In the genomic region with DNA sequence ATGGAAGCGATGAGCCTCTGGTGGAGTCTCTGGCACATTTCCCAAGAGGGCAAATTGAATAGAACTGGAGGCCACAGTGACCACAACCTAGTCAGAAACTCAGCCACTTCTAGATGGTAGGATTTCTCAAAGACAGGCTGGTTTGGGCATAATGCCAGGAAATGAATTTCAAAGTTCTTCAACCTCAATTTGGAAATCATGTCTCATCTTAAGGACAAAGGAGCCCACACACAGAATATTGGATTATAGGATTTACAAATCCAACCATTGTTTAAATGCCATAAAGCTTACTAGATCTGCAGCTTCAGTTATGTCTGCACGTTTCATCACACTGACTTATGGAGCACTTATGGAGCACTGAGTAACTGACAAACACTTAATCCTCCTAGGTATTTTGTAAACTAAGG, we compare ENCODE assay signal across 14 cellular contexts.
DNase-seq lines count a peak whose midpoint lies in the region; ATAC-seq, FAIRE-seq and TF ChIP-seq lines count a peak whose summit lies in the region.
"Had no signal": no experiment of that assay in that cellular context is flagged by ENCODE, and none has a peak within 500 bp of the region (broad histone marks: within the 10 kb centered on the region; RNA-seq: fewer than 3 reads in every experiment).

No MANE protein-coding gene starts in this region.

- H3K9me3 ChIP-seq in fibroblast of lung (ENCODE audit: control insufficient read depth, insufficient read depth, low read depth, low read length): no peaks in the 10 kb centered on the region
- H3K9me3 ChIP-seq in stomach: no peaks in the 10 kb centered on the region

- DNase-seq in HCEC 1CT (peak; percentile 99), RCC 7860 (ENCODE audit: low spot score) (peak; percentile 80), fibroblast of lung (ENCODE audit: low read depth in 2 of 2) (peak; percentile 95 to 96), stomach (no peak), NCI-H1694 (lab: John Stamatoyannopoulos, UW) (no peak), NCI-H187 treated with DMSO at 0.1 percent for 48 hours (lab: John Stamatoyannopoulos, UW) (no peak)
- DNase-seq in stimulated activated effector memory CD8-positive, alpha-beta T cell treated with anti-CD3 and anti-CD28 coated beads, Interleukin-12 subunit alpha, Interleukin-12 subunit beta, amount 100 ng/mL, for 72 hours (ENCODE audit: low spot score in 2 of 2): no peak
- DNase-seq: activated CD4-positive, CD25-positive, alpha-beta regulatory T cell treated with anti-CD3 and anti-CD28 coated beads, Interleukin-2, amount 50 U/mL, for 72 hours; activated naive CD4-positive, alpha-beta T cell treated with anti-CD3 and anti-CD28 coated beads, Interleukin-2, amount 10 ng/mL, durations not matched to agents 7 days and 5 days; KBM-7; NK-92 treated with Interleukin-12 subunit alpha and Interleukin-12 subunit beta, amount 100 ng/mL, for 24 hours; stimulated activated CD4-positive, alpha-beta T cell treated with anti-CD3 and anti-CD28 coated beads, Interleukin-12 subunit alpha, Interleukin-12 subunit beta, amount 100 ng/mL, for 4 hours had no signal

- peak overlapping the region; percentile 17 for H3K4me2 ChIP-seq in fibroblast of lung (ENCODE audit: extremely low read depth, insufficient read depth, low read length)

- no peak overlapping the region for H3K4me3 ChIP-seq in fibroblast of lung (replicated peaks in 1 of 4; ENCODE audit: control extremely low read depth in 1 of 4, insufficient read depth in 1 of 4, low read depth in 3 of 4, low read length in 4 of 4)
- H3K4me3 ChIP-seq in stomach: no peak overlapping the region
- H3K4me3 ChIP-seq: lung had no signal

- intact Hi-C loops in stomach (cut with DNase I; ENCODE audit: low total_unique reads): no loop called here

- H3K27ac Mint-ChIP-seq in stimulated activated effector memory CD8-positive, alpha-beta T cell treated with anti-CD3 and anti-CD28 coated beads, Interleukin-12 subunit alpha, Interleukin-12 subunit beta, amount 100 ng/mL, for 72 hours: no peak overlapping the region
- H3K27ac Mint-ChIP-seq: activated naive CD4-positive, alpha-beta T cell treated with anti-CD3 and anti-CD28 coated beads, Interleukin-2, amount 10 ng/mL, durations not matched to agents 7 days and 5 days had no signal

- no peak for ATAC-seq in GM19455 (IDR thresholded peaks at IDR 0.05; ENCODE audit: unreplicated experiment)
- no peak for ATAC-seq in stimulated activated effector memory CD8-positive, alpha-beta T cell treated with anti-CD3 and anti-CD28 coated beads, Interleukin-12 subunit alpha, Interleukin-12 subunit beta, amount 100 ng/mL, for 72 hours

- H3K79me2 ChIP-seq in fibroblast of lung (ENCODE audit: control insufficient read depth, insufficient read depth, low read length): no peaks in the 10 kb centered on the region

- no peak overlapping the region for H3K9ac ChIP-seq in fibroblast of lung (ENCODE audit: insufficient read depth, low read length)

- no peaks in the 10 kb centered on the region for H3K36me3 Mint-ChIP-seq in stimulated activated effector memory CD8-positive, alpha-beta T cell treated with anti-CD3 and anti-CD28 coated beads, Interleukin-12 subunit alpha, Interleukin-12 subunit beta, amount 100 ng/mL, for 72 hours
- H3K36me3 Mint-ChIP-seq: activated naive CD4-positive, alpha-beta T cell treated with anti-CD3 and anti-CD28 coated beads, Interleukin-2, amount 10 ng/mL, durations not matched to agents 7 days and 5 days had no signal

- FAIRE-seq in RCC 7860 (lab: Jason Lieb, UNC): peak; percentile 94

- H3K4me3 Mint-ChIP-seq in stimulated activated effector memory CD8-positive, alpha-beta T cell treated with anti-CD3 and anti-CD28 coated beads, Interleukin-12 subunit alpha, Interleukin-12 subunit beta, amount 100 ng/mL, for 72 hours: no peak overlapping the region
- H3K4me3 Mint-ChIP-seq: activated naive CD4-positive, alpha-beta T cell treated with anti-CD3 and anti-CD28 coated beads, Interleukin-2, amount 10 ng/mL, durations not matched to agents 7 days and 5 days had no signal

- no peaks in the 10 kb centered on the region for H3K9me3 Mint-ChIP-seq in stimulated activated effector memory CD8-positive, alpha-beta T cell treated with anti-CD3 and anti-CD28 coated beads, Interleukin-12 subunit alpha, Interleukin-12 subunit beta, amount 100 ng/mL, for 72 hours
- H3K9me3 Mint-ChIP-seq: activated naive CD4-positive, alpha-beta T cell treated with anti-CD3 and anti-CD28 coated beads, Interleukin-2, amount 10 ng/mL, durations not matched to agents 7 days and 5 days had no signal

- H3K27ac ChIP-seq in fibroblast of lung (ENCODE audit: insufficient read depth, low read length): peak overlapping the region; percentile 80
- H3K27ac ChIP-seq in stomach: peak overlapping the region in 4 of 5 donors; percentile 30 to 61 (median 44)

- no peaks in the 10 kb centered on the region for H3K4me1 Mint-ChIP-seq in stimulated activated effector memory CD8-positive, alpha-beta T cell treated with anti-CD3 and anti-CD28 coated beads, Interleukin-12 subunit alpha, Interleukin-12 subunit beta, amount 100 ng/mL, for 72 hours
- H3K4me1 Mint-ChIP-seq: activated naive CD4-positive, alpha-beta T cell treated with anti-CD3 and anti-CD28 coated beads, Interleukin-2, amount 10 ng/mL, durations not matched to agents 7 days and 5 days had no signal

- no peaks in the 10 kb centered on the region for H3K27me3 ChIP-seq in fibroblast of lung (ENCODE audit: control insufficient read depth, insufficient read depth, low read length)
- peaks cover 0 to 2% (median 0%) of the 10 kb centered on the region in 3 donors for H3K27me3 ChIP-seq in stomach

- WGBS in stomach, 5 donors: 38 to 64% (median 59%) methylated on average over 2 of the region's 2 CpGs

- H3K4me1 ChIP-seq in fibroblast of lung (ENCODE audit: control insufficient read depth, extremely low read depth, insufficient read depth, low read length) (peaks cover 32% of the 10 kb centered on the region), stomach (peaks cover 0 to 21% (median 5%) of the 10 kb centered on the region in 4 donors)

- TF ChIP-seq CTCF in fibroblast of lung (conservative IDR thresholded peaks at IDR 0.05 in 1 of 2, IDR thresholded peaks at IDR 0.05 in 1 of 2; ENCODE audit: low read depth in 1 of 2, low read length in 2 of 2): no peak
- TF ChIP-seq CTCF in stomach (IDR thresholded peaks at IDR 0.05): no peak

- TF ChIP-seq EP300 in stomach (IDR thresholded peaks at IDR 0.05): no peak

- TF ChIP-seq POLR2A in stomach (IDR thresholded peaks at IDR 0.05): no peak

- H2AFZ ChIP-seq in fibroblast of lung (ENCODE audit: low read length): no peak overlapping the region

- H3K36me3 ChIP-seq in fibroblast of lung (ENCODE audit: control insufficient read depth, insufficient read depth, low read length) (no peaks in the 10 kb centered on the region), stomach (no peaks in the 10 kb centered on the region)

- no peaks in the 10 kb centered on the region for H4K20me1 ChIP-seq in fibroblast of lung (ENCODE audit: control insufficient read depth, extremely low read depth, insufficient read depth, low read length)

Comparison
In these comparisons a context has a peak if more than half of its experiments do, and no peak if none do; other contexts are left out.
1. DNase-seq: peak in HCEC 1CT (single experiment), RCC 7860 (single experiment) and fibroblast of lung (2 of 2); none in stomach (single experiment), NCI-H1694 (single experiment), stimulated activated effector memory CD8-positive, alpha-beta T cell treated with anti-CD3 and anti-CD28 coated beads, Interleukin-12 subunit alpha, Interleukin-12 subunit beta, amount 100 ng/mL, for 72 hours (0 of 2) and NCI-H187 treated with DMSO at 0.1 percent for 48 hours (single experiment).